8 cellular contexts compared by ENCODE assay signal in the genomic region with DNA sequence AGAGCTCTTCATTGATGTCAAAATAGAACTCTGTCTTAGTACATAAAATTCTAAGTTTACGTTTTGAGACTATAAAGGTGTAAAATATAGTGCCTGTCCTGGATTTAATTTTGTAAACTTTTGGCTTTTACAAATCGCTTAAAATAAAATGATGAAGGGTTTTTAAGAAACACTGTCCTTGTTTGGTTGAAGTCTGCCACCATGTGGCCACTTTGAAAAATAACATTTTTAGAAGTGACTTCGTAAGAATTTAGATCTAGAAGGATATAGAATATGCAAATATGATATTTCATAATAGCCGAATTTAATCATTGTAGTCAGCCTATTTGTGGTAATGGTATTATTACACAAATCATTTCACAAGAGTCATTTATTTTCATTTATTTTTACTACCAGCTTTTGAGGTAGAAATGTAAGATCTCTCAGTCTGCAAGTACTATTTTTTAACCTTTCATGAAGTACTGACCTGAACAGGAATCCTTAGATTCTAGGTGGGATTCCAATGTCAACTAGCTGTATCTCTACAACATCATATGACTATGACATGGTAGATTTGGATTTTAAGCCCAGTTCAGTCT. TPM values are rescaled to one million over a fixed set of nuclear protein-coding genes. Genes with fewer than 3 reads are reported as not detected.
DNase-seq lines count a peak whose midpoint lies in the region; ATAC-seq, FAIRE-seq and TF ChIP-seq lines count a peak whose summit lies in the region.

No MANE protein-coding gene starts in this region.

- H3K9me3 ChIP-seq in mucosa of descending colon: no peaks in the 10 kb centered on the region

- no peaks in the 10 kb centered on the region for H3K4me1 ChIP-seq in mucosa of descending colon (ENCODE audit: low read depth)

- DNase-seq in A172 (ENCODE audit: low spot score): peak; percentile 25
- DNase-seq in GM12865 (ENCODE audit: low read depth): peak; percentile 26
- DNase-seq in brain microvascular endothelial cell: no peak
- DNase-seq in lung microvascular endothelial cell (ENCODE audit: low read depth in 2 of 2): peak; percentile 53 to 65
- no peak for DNase-seq in GM12891 (ENCODE audit: insufficient read length, low spot score)
- DNase-seq in mucosa of descending colon: no peak

- in situ Hi-C loops in brain microvascular endothelial cell (cut with HindIII; ENCODE audit: low pct_ligation_motif_present, low sequenced_read_pairs): no loop called here

- H3K36me3 ChIP-seq in brain microvascular endothelial cell (replicated peaks) (no peaks in the 10 kb centered on the region), mucosa of descending colon (ENCODE audit: low read depth) (no peaks in the 10 kb centered on the region)

- no peak for TF ChIP-seq EP300 in Ishikawa (IDR thresholded peaks at IDR 0.05; ENCODE audit: borderline replicate concordance)

- H3K27ac ChIP-seq in brain microvascular endothelial cell: no peak overlapping the region

- intact Hi-C loops in mucosa of descending colon (cut with DNase I, micrococcal nuclease): loop anchor here (10.0 kb wide), 1 partner anchor 949 kb away; no protein-coding TSS in a partner anchor

- TF ChIP-seq POLR2A in GM12891 (IDR thresholded peaks at IDR 0.05; ENCODE audit: low read depth, low read length): no peak

- H3K4me3 ChIP-seq in GM12865 (ENCODE audit: low read depth, low read length): no peak overlapping the region
- no peak overlapping the region for H3K4me3 ChIP-seq in brain microvascular endothelial cell (ENCODE audit: low read depth, low read length)
- H3K4me3 ChIP-seq in mucosa of descending colon: no peak overlapping the region

- TF ChIP-seq CTCF in GM12865 (IDR thresholded peaks at IDR 0.05; ENCODE audit: insufficient read depth, low read depth, low read length, missing control alignments): no peak
- TF ChIP-seq CTCF in brain microvascular endothelial cell (IDR thresholded peaks at IDR 0.05; ENCODE audit: low read depth, low read length, missing control alignments): peak; percentile 20
- TF ChIP-seq CTCF in mucosa of descending colon (IDR thresholded peaks at IDR 0.05): no peak

- no peaks in the 10 kb centered on the region for H3K27me3 ChIP-seq in brain microvascular endothelial cell (replicated peaks)

- ATAC-seq in HG03039 (IDR thresholded peaks at IDR 0.05; ENCODE audit: unreplicated experiment): no peak
- ATAC-seq in mucosa of descending colon: no peak

- peak; percentile 75 for TF ChIP-seq RAD21 in Ishikawa (IDR thresholded peaks at IDR 0.05; ENCODE audit: low read depth)

- no peak for FAIRE-seq in GM12891 (lab: Jason Lieb, UNC)

TF ChIP-seq in Ishikawa, 13 proteins besides CTCF, POLR2A, EP300 and RAD21 (continues in another document):
- TF ChIP-seq FOXM1 (IDR thresholded peaks at IDR 0.05; ENCODE audit: borderline replicate concordance, low read depth) (no peak), CREB1 (IDR thresholded peaks at IDR 0.05; ENCODE audit: low read depth) (no peak), CEBPB (IDR thresholded peaks at IDR 0.05) (no peak), TCF12 (IDR thresholded peaks at IDR 0.05; ENCODE audit: low read depth) (no peak), ZBTB7A (IDR thresholded peaks at IDR 0.05; ENCODE audit: low read depth) (no peak), NFIC (IDR thresholded peaks at IDR 0.05) (no peak), TEAD4 (IDR thresholded peaks at IDR 0.05) (no peak), TAF1 (IDR thresholded peaks at IDR 0.05; ENCODE audit: low read depth) (no peak), EGR1 (IDR thresholded peaks at IDR 0.05) (no peak)
- TF ChIP-seq, protein P1, sequence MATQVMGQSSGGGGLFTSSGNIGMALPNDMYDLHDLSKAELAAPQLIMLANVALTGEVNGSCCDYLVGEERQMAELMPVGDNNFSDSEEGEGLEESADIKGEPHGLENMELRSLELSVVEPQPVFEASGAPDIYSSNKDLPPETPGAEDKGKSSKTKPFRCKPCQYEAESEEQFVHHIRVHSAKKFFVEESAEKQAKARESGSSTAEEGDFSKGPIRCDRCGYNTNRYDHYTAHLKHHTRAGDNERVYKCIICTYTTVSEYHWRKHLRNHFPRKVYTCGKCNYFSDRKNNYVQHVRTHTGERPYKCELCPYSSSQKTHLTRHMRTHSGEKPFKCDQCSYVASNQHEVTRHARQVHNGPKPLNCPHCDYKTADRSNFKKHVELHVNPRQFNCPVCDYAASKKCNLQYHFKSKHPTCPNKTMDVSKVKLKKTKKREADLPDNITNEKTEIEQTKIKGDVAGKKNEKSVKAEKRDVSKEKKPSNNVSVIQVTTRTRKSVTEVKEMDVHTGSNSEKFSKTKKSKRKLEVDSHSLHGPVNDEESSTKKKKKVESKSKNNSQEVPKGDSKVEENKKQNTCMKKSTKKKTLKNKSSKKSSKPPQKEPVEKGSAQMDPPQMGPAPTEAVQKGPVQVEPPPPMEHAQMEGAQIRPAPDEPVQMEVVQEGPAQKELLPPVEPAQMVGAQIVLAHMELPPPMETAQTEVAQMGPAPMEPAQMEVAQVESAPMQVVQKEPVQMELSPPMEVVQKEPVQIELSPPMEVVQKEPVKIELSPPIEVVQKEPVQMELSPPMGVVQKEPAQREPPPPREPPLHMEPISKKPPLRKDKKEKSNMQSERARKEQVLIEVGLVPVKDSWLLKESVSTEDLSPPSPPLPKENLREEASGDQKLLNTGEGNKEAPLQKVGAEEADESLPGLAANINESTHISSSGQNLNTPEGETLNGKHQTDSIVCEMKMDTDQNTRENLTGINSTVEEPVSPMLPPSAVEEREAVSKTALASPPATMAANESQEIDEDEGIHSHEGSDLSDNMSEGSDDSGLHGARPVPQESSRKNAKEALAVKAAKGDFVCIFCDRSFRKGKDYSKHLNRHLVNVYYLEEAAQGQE (IDR thresholded peaks at IDR 0.05; ENCODE audit: low read depth): no peak
- TF ChIP-seq, protein P2, sequence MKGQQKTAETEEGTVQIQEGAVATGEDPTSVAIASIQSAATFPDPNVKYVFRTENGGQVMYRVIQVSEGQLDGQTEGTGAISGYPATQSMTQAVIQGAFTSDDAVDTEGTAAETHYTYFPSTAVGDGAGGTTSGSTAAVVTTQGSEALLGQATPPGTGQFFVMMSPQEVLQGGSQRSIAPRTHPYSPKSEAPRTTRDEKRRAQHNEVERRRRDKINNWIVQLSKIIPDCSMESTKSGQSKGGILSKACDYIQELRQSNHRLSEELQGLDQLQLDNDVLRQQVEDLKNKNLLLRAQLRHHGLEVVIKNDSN (IDR thresholded peaks at IDR 0.05): no peak
- TF ChIP-seq, protein P3, sequence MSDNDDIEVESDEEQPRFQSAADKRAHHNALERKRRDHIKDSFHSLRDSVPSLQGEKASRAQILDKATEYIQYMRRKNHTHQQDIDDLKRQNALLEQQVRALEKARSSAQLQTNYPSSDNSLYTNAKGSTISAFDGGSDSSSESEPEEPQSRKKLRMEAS (IDR thresholded peaks at IDR 0.05): no peak

TF ChIP-seq in GM12891, 5 proteins besides CTCF, POLR2A, EP300 and RAD21:
- TF ChIP-seq TAF1 (IDR thresholded peaks at IDR 0.05; ENCODE audit: low read depth, low read length): no peak
- no peak for TF ChIP-seq PAX5 (IDR thresholded peaks at IDR 0.05; ENCODE audit: insufficient read depth, low read length, severe bottlenecking)
- TF ChIP-seq SPI1 (IDR thresholded peaks at IDR 0.05; ENCODE audit: low read depth, low read length): no peak
- no peak for TF ChIP-seq POU2F2 (IDR thresholded peaks at IDR 0.05; ENCODE audit: low read depth, low read length)
- TF ChIP-seq POLR2AphosphoS5 (IDR thresholded peaks at IDR 0.05; ENCODE audit: low read depth, low read length): no peak
TF ChIP-seq in GM12891: peak in this region for 0.

RNA-seq across cellular contexts. Expression of a gene that starts 31.0 kb away (rescaled TPM):
- 2.7 and 3.2 TPM in 2 replicates for total RNA-seq in A172 (2014; rRNA removed; shearing (Covaris generic))
- total RNA-seq in lung microvascular endothelial cell (40.3 and 51.8 TPM in 2 replicates), mucosa of descending colon (10 to 100 TPM in 1 of 3 donors, 1 to 10 TPM in 2; 2.5 to 28.4 (median 4.3) TPM)
- not detected for polyA plus RNA-seq in GM12891 (2012; ENCODE audit: low read depth, missing spikeins)

Comparison
In these comparisons a context has a peak if more than half of its experiments do, and no peak if none do; other contexts are left out.
1. DNase-seq: peak in A172 (single experiment), GM12865 (single experiment) and lung microvascular endothelial cell (2 of 2); none in brain microvascular endothelial cell (single experiment), GM12891 (single experiment) and mucosa of descending colon (0 of 3).